Comparison of ENCODE assay signal across 8 cellular contexts in the genomic region with DNA sequence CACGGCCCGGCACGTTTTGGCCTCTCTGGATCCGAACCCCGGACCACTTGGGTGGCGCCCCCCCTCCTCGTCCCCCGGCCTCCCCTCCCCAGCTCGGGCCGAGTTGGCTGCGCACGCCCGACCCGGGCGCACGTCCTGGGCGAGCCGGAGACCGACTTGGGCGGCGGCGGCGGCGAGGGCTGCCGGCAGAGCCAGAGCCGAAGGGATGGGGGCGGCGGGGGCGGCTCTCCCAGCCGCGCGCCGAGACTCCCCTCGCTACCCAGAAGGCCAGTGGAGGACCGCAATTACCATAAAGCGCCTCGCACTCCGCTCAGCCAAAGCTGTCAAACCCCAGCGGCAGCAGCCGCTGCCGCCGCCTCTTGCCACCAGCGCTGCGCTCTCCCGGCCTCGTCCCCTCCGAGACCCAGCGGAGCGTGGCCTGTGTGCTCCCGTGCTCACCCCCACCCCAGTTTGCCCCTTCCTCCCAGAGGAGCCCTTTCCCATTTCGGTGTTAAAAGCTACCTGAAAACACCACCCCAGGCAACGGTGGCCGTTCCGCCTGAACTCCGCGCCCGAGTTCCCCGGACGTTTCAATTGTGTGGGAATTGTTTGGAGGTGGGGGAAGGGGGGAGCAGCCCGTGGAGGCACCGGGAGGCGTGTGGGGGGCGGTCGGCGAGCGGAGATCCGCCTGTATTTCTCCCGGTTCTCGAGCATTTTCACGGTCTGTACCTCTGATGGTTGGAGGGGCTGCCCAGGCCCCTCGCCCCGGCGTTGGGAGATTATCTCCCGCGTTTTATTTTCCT. TPM values are rescaled to one million over a fixed set of nuclear protein-coding genes. Genes with fewer than 3 reads are reported as not detected.
DNase-seq lines count a peak whose midpoint lies in the region; ATAC-seq and TF ChIP-seq lines count a peak whose summit lies in the region.

No MANE protein-coding gene starts in this region.

- intact Hi-C loops in ascending aorta (cut with DNase I) = loop anchor here (1.0 to 10.0 kb wide), 7 partner anchors 8 to 1294 kb away; a partner anchor contains a TSS

- H3K9me3 ChIP-seq in ascending aorta (no peaks in the 10 kb centered on the region), iPS-18a (ENCODE audit: control insufficient read depth, low read depth, low read length) (no peaks in the 10 kb centered on the region)

- TF ChIP-seq CTCF in ascending aorta (IDR thresholded peaks at IDR 0.05) = no peak

- H3K36me3 ChIP-seq in ascending aorta (no peaks in the 10 kb centered on the region), iPS-18a (ENCODE audit: control insufficient read depth, low read depth, low read length) (no peaks in the 10 kb centered on the region)

- H3K4me1 ChIP-seq in ascending aorta (peaks cover 0 to 11% of the 10 kb centered on the region in 2 donors), iPS-18a (ENCODE audit: control insufficient read depth, low read depth, low read length) (peaks cover 46% of the 10 kb centered on the region)

- H3K27ac ChIP-seq in ascending aorta (peak overlapping the region; percentile 87 to 92), iPS-18a (ENCODE audit: low read length) (no peak overlapping the region), skin epidermis (peak overlapping the region; percentile 22 to 96 (median 86))

- H3K9ac ChIP-seq in iPS-18a (ENCODE audit: low read length) = no peak overlapping the region

- H3K4me3 ChIP-seq in ascending aorta (peak overlapping the region; percentile 74 to 92), iPS-18a (ENCODE audit: low read length) (peak overlapping the region; percentile 61), skin epidermis (peak overlapping the region; percentile 41 to 77 (median 70))

- ATAC-seq in HG02798 (IDR thresholded peaks at IDR 0.05; ENCODE audit: poor library complexity, unreplicated experiment) = peak; percentile 30

- H3K27me3 ChIP-seq in ascending aorta (no peaks in the 10 kb centered on the region), iPS-18a (ENCODE audit: control insufficient read depth, insufficient read depth, low read length) (peaks cover 73% of the 10 kb centered on the region)

- peak; percentile 32 to 85 (median 84) for DNase-seq in NCI-H1417 (lab: John Stamatoyannopoulos, UW)
- no peak for DNase-seq in NCI-H1417 treated with DMSO at 0.1 percent for 48 hours (lab: John Stamatoyannopoulos, UW)
- DNase-seq in RKO (ENCODE audit: low spot score) = peak; percentile 65
- DNase-seq in ascending aorta (ENCODE audit: low spot score in 2 of 2) = no peak
- no peak for DNase-seq in GM19238 (ENCODE audit: insufficient read length, low spot score)

RNA-seq across cellular contexts. Expression of a gene that starts 0.7 kb away (rescaled TPM):
- 26.7 TPM for total RNA-seq in ascending aorta

Comparison
In these comparisons a context has a peak if more than half of its experiments do, and no peak if none do; other contexts are left out.
1. DNase-seq: peak in NCI-H1417 (3 of 3) and RKO (single experiment); none in NCI-H1417 treated with DMSO at 0.1 percent for 48 hours (single experiment), ascending aorta (0 of 2) and GM19238 (single experiment).
2. Peak in every context shown above with its lines, with median percentiles within 50 percentile points of each other: H3K4me3 ChIP-seq.